In genomic region chr19:12984683-12985048, GRCh38 we compare ENCODE assay signal across 13 cellular contexts. TPM values are rescaled to one million over a fixed set of nuclear protein-coding genes. Genes with fewer than 3 reads are reported as not detected.
DNase-seq lines count a peak whose midpoint lies in the region; ATAC-seq and TF ChIP-seq lines count a peak whose summit lies in the region.
"Had no signal": no experiment of that assay in that cellular context is flagged by ENCODE, and none has a peak within 500 bp of the region (broad histone marks: within the 10 kb centered on the region; RNA-seq: fewer than 3 reads in every experiment).

No MANE protein-coding gene starts in this region.

- in situ Hi-C loops in KBM-7 (cut with MboI; ENCODE audit: low pct_unique_long_range_greater_than_20kb, low sequenced_read_pairs), result loop anchor here (25.0 kb wide), 1 partner anchor 103 kb away; no protein-coding TSS in a partner anchor

- H3K36me3 ChIP-seq in DND-41 (ENCODE audit: insufficient read depth, low read length) (no peaks in the 10 kb centered on the region), rectal smooth muscle tissue (ENCODE audit: control insufficient read depth, insufficient read depth, low read length) (no peaks in the 10 kb centered on the region)
- no peaks in the 10 kb centered on the region for H3K36me3 ChIP-seq in naive thymus-derived CD4-positive, alpha-beta T cell (ENCODE audit: control insufficient read depth in 2 of 3, insufficient read depth in 3 of 3, low read length in 3 of 3)
- H3K36me3 ChIP-seq: gastroesophageal sphincter, MG63, neutrophil had no signal

- H3K79me2 ChIP-seq in DND-41 (ENCODE audit: insufficient read depth, low read length), result no peaks in the 10 kb centered on the region

- H3K4me3 ChIP-seq in DND-41 (ENCODE audit: low read depth in 1 of 2, low read length in 2 of 2), result no peak overlapping the region
- H3K4me3 ChIP-seq in rectal smooth muscle tissue (ENCODE audit: low read length), result no peak overlapping the region
- no peak overlapping the region for H3K4me3 ChIP-seq in naive thymus-derived CD4-positive, alpha-beta T cell (ENCODE audit: low read length)
- H3K4me3 ChIP-seq: gastroesophageal sphincter, MG63 had no signal

- no peak for ATAC-seq in DND-41 (ENCODE audit: insufficient read depth, low read depth)
- no peak for ATAC-seq in naive thymus-derived CD4-positive, alpha-beta T cell

- H3K9me3 Mint-ChIP-seq in naive thymus-derived CD4-positive, alpha-beta T cell, result peaks cover 0 to 1% (median 0%) of the 10 kb centered on the region in 11 donors
- H3K9me3 Mint-ChIP-seq: activated naive CD4-positive, alpha-beta T cell treated with anti-CD3 and anti-CD28 coated beads, Interleukin-2, amount 50 U/mL, for 24 hours; stimulated activated naive B cell treated with anti-CD40 and anti-IgM and Interleukin-4, amounts not matched to agents 10 μg/mL and 1 μg/mL and 100 μg/mL, for 72 hours had no signal

- H3K27me3 Mint-ChIP-seq in naive thymus-derived CD4-positive, alpha-beta T cell, result peaks cover 0 to 8% (median 0%) of the 10 kb centered on the region in 5 donors
- H3K27me3 Mint-ChIP-seq: activated naive CD4-positive, alpha-beta T cell treated with anti-CD3 and anti-CD28 coated beads, Interleukin-2, amount 50 U/mL, for 24 hours had no signal

- TF ChIP-seq CTCF in DND-41 (IDR thresholded peaks at IDR 0.05; ENCODE audit: borderline replicate concordance, extremely low read depth, low read length, poor library complexity, severe bottlenecking), result no peak

- H3K4me1 ChIP-seq in DND-41 (ENCODE audit: insufficient read depth, low read length) (peaks cover 9% of the 10 kb centered on the region), rectal smooth muscle tissue (ENCODE audit: control insufficient read depth, insufficient read depth, low read length) (peaks cover 6% of the 10 kb centered on the region)
- peaks cover 6 to 16% of the 10 kb centered on the region in 2 donors for H3K4me1 ChIP-seq in naive thymus-derived CD4-positive, alpha-beta T cell (ENCODE audit: control insufficient read depth in 2 of 2, insufficient read depth in 2 of 2, low read length in 2 of 2)

- H3K27ac Mint-ChIP-seq in naive thymus-derived CD4-positive, alpha-beta T cell, result peak overlapping the region in 1 of 9 donors; percentile 22
- H3K27ac Mint-ChIP-seq: stimulated activated naive B cell treated with anti-CD40 and anti-IgM and Interleukin-4, amounts not matched to agents 10 μg/mL and 1 μg/mL and 100 μg/mL, for 72 hours had no signal

- intact Hi-C loops in naive thymus-derived CD4-positive, alpha-beta T cell (cut with micrococcal nuclease), result no loop called here

- DNase-seq in DND-41, result peak; percentile 17
- DNase-seq in NCI-H524 treated with DMSO at 0.1 percent for 48 hours (lab: John Stamatoyannopoulos, UW), result peak; percentile 23
- DNase-seq in globus pallidus (ENCODE audit: low spot score), result peak; percentile 78
- no peak for DNase-seq in HuH-7 (ENCODE audit: low spot score)
- DNase-seq in KBM-7, result no peak
- DNase-seq in naive thymus-derived CD4-positive, alpha-beta T cell, result no peak
- no peak for DNase-seq in stimulated activated CD4-positive, alpha-beta T cell treated with anti-CD3 and anti-CD28 coated beads, Interleukin-2, amount 100 ng/mL, for 24 hours
- DNase-seq: MG63 had no signal

- peaks cover 0 to 9% (median 0%) of the 10 kb centered on the region in 7 donors for H3K4me1 Mint-ChIP-seq in naive thymus-derived CD4-positive, alpha-beta T cell
- H3K4me1 Mint-ChIP-seq: activated naive CD4-positive, alpha-beta T cell treated with anti-CD3 and anti-CD28 coated beads, Interleukin-2, amount 50 U/mL, for 24 hours had no signal

- no peak overlapping the region for H3K27ac ChIP-seq in DND-41 (ENCODE audit: low read length)
- no peak overlapping the region for H3K27ac ChIP-seq in rectal smooth muscle tissue (ENCODE audit: low read depth, low read length)
- no peak overlapping the region for H3K27ac ChIP-seq in naive thymus-derived CD4-positive, alpha-beta T cell (ENCODE audit: low read depth, low read length)
- H3K27ac ChIP-seq: neutrophil had no signal

- CTCF ChIA-PET in naive thymus-derived CD4-positive, alpha-beta T cell (lab: Charles Lee), result interaction anchor here (0.8 to 1.6 kb wide), 4 partner anchors 9 to 109 kb away, joined by 3 to 5 read pairs (median 3); no protein-coding TSS in a partner anchor

- no peak overlapping the region for H3K9ac ChIP-seq in DND-41 (ENCODE audit: low read depth, low read length)
- peak overlapping the region; percentile 10 for H3K9ac ChIP-seq in rectal smooth muscle tissue (ENCODE audit: low read length)

- no peak overlapping the region for H2AFZ ChIP-seq in DND-41 (ENCODE audit: low read depth, low read length)

- no peaks in the 10 kb centered on the region for H3K36me3 Mint-ChIP-seq in naive thymus-derived CD4-positive, alpha-beta T cell
- H3K36me3 Mint-ChIP-seq: activated naive CD4-positive, alpha-beta T cell treated with anti-CD3 and anti-CD28 coated beads, Interleukin-2, amount 50 U/mL, for 24 hours; stimulated activated naive B cell treated with anti-CD40 and anti-IgM and Interleukin-4, amounts not matched to agents 10 μg/mL and 1 μg/mL and 100 μg/mL, for 72 hours had no signal

- POLR2A ChIA-PET in naive thymus-derived CD4-positive, alpha-beta T cell (lab: Charles Lee), result no interaction called here

- H3K9me3 ChIP-seq in DND-41 (ENCODE audit: insufficient read depth, low read length, severe bottlenecking), result no peaks in the 10 kb centered on the region
- no peaks in the 10 kb centered on the region for H3K9me3 ChIP-seq in naive thymus-derived CD4-positive, alpha-beta T cell (ENCODE audit: control insufficient read depth in 2 of 3, low read length in 3 of 3)
- H3K9me3 ChIP-seq: gastroesophageal sphincter, MG63, neutrophil had no signal

- H3K4me2 ChIP-seq in DND-41 (ENCODE audit: insufficient read depth, low read length), result no peak overlapping the region

- no peaks in the 10 kb centered on the region for H4K20me1 ChIP-seq in DND-41 (ENCODE audit: insufficient read depth, low read length)

- no peak overlapping the region for H3K4me3 Mint-ChIP-seq in naive thymus-derived CD4-positive, alpha-beta T cell
- H3K4me3 Mint-ChIP-seq: activated naive CD4-positive, alpha-beta T cell treated with anti-CD3 and anti-CD28 coated beads, Interleukin-2, amount 50 U/mL, for 24 hours; stimulated activated naive B cell treated with anti-CD40 and anti-IgM and Interleukin-4, amounts not matched to agents 10 μg/mL and 1 μg/mL and 100 μg/mL, for 72 hours had no signal

- H3K27me3 ChIP-seq in DND-41 (ENCODE audit: insufficient read depth, low read length, poor library complexity) (peaks cover 4% of the 10 kb centered on the region), rectal smooth muscle tissue (ENCODE audit: control insufficient read depth, insufficient read depth, low read length) (no peaks in the 10 kb centered on the region)
- no peaks in the 10 kb centered on the region for H3K27me3 ChIP-seq in naive thymus-derived CD4-positive, alpha-beta T cell (ENCODE audit: control insufficient read depth in 2 of 2, insufficient read depth in 2 of 2, low read length in 2 of 2)
- H3K27me3 ChIP-seq: gastroesophageal sphincter, MG63 had no signal

RNA-seq across cellular contexts. Expression of gene NFIX, which starts 10.6 kb away (rescaled TPM):
- total RNA-seq in naive thymus-derived CD4-positive, alpha-beta T cell, result 1 to 10 TPM; 2.4 to 7.7 (median 6.3) TPM
- polyA plus RNA-seq in naive thymus-derived CD4-positive, alpha-beta T cell, result under 1 TPM; 0.41 to 0.77 TPM

RNA-seq across cellular contexts. Expression of gene DAND5, which starts 15.3 kb away (rescaled TPM):
- not detected for total RNA-seq in naive thymus-derived CD4-positive, alpha-beta T cell
- not detected for polyA plus RNA-seq in naive thymus-derived CD4-positive, alpha-beta T cell

RNA-seq across cellular contexts. Expression of gene GADD45GIP1, which starts 27.6 kb away (rescaled TPM):
- 10 to 100 TPM in 4 of 5 experiments, 1 to 10 TPM in 1; 8.5 to 17.0 (median 13.8) TPM for total RNA-seq in naive thymus-derived CD4-positive, alpha-beta T cell
- 10 to 100 TPM; 58.1 to 60.3 TPM for polyA plus RNA-seq in naive thymus-derived CD4-positive, alpha-beta T cell

RNA-seq across cellular contexts. Expression of gene RAD23A, which starts 39.0 kb away (rescaled TPM):
- total RNA-seq in naive thymus-derived CD4-positive, alpha-beta T cell, result 100 to 1,000 TPM in 2 of 5 experiments, 10 to 100 TPM in 3; 75.0 to 111 (median 96.4) TPM
- 10 to 100 TPM; 85.5 to 87.2 TPM for polyA plus RNA-seq in naive thymus-derived CD4-positive, alpha-beta T cell

RNA-seq across cellular contexts. Expression of gene CALR, which starts 46.3 kb away (rescaled TPM):
- 1,000 to 10,000 TPM in 1 of 5 experiments, 100 to 1,000 TPM in 4; 449 to 1,130 (median 502) TPM for total RNA-seq in naive thymus-derived CD4-positive, alpha-beta T cell
- polyA plus RNA-seq in naive thymus-derived CD4-positive, alpha-beta T cell, result 100 to 1,000 TPM; 142 to 155 TPM

Comparison
In these comparisons a context has a peak if more than half of its experiments do, and no peak if none do; other contexts are left out.
1. DNase-seq: peak in DND-41 (single experiment), NCI-H524 treated with DMSO at 0.1 percent for 48 hours (single experiment) and globus pallidus (single experiment); none in HuH-7 (single experiment), KBM-7 (single experiment), naive thymus-derived CD4-positive, alpha-beta T cell (0 of 9) and stimulated activated CD4-positive, alpha-beta T cell treated with anti-CD3 and anti-CD28 coated beads, Interleukin-2, amount 100 ng/mL, for 24 hours (0 of 2).